ENCODE assay signal across 8 cellular contexts in genomic region chr19:1266116-1266817, GRCh38. TPM values are rescaled to one million over a fixed set of nuclear protein-coding genes. Genes with fewer than 3 reads are reported as not detected.
DNase-seq lines count a peak whose midpoint lies in the region; ATAC-seq and TF ChIP-seq lines count a peak whose summit lies in the region.

No MANE protein-coding gene starts in this region.

- DNase-seq in NCI-H2029 (lab: John Stamatoyannopoulos, UW): peak; percentile 64
- no peak for DNase-seq in NCI-H2029 treated with DMSO at 0.1 percent for 48 hours (lab: John Stamatoyannopoulos, UW)
- DNase-seq in NCI-H446 treated with DMSO at 0.1 percent for 48 hours (lab: John Stamatoyannopoulos, UW): peak; percentile 40
- DNase-seq in activated CD4-positive, alpha-beta T cell treated with anti-CD3 and anti-CD28 coated beads, Interleukin-2, amount 50 U/mL, for 1 hour: peak; percentile 76
- peak; percentile 93 for DNase-seq in lower lobe of right lung
- DNase-seq in stimulated activated CD4-positive, alpha-beta T cell treated with anti-CD3 and anti-CD28 coated beads, TNF-alpha, amount 100 ng/mL, for 4 hours (ENCODE audit: low read depth in 3 of 3): peak in 2 of 3 experiments; percentile 73 to 76

- H3K4me3 ChIP-seq in duodenal mucosa (ENCODE audit: low read depth in 1 of 2, low read length in 2 of 2): peak overlapping the region; percentile 65 to 68
- peak overlapping the region; percentile 68 for H3K4me3 ChIP-seq in lower lobe of right lung

- no peaks in the 10 kb centered on the region for H3K27me3 ChIP-seq in duodenal mucosa (ENCODE audit: control insufficient read depth in 1 of 2, insufficient read depth in 2 of 2, low read length in 2 of 2)
- H3K27me3 ChIP-seq in lower lobe of right lung (ENCODE audit: low read depth): no peaks in the 10 kb centered on the region

- TF ChIP-seq CTCF in lower lobe of right lung (IDR thresholded peaks at IDR 0.05): no peak

- intact Hi-C loops in lower lobe of right lung (cut with DNase I): no loop called here

- H3K9ac ChIP-seq in duodenal mucosa (ENCODE audit: low read depth in 1 of 2, low read length in 2 of 2): peak overlapping the region; percentile 54 to 56

- ATAC-seq in HG03025 (IDR thresholded peaks at IDR 0.05; ENCODE audit: low FRiP score, unreplicated experiment) (peak; percentile 35), lower lobe of right lung (peak; percentile 63 to 72)

- H3K4me1 ChIP-seq in duodenal mucosa (ENCODE audit: control insufficient read depth in 1 of 2, insufficient read depth in 2 of 2, low read length in 2 of 2): peaks cover 59 to 76% of the 10 kb centered on the region in 2 donors
- peaks cover 76% of the 10 kb centered on the region for H3K4me1 ChIP-seq in lower lobe of right lung

- peak overlapping the region; percentile 87 for H3K27ac ChIP-seq in duodenal mucosa (ENCODE audit: low read depth, low read length)
- peak overlapping the region; percentile 88 for H3K27ac ChIP-seq in lower lobe of right lung

- peaks cover 4 to 7% of the 10 kb centered on the region in 2 donors for H3K36me3 ChIP-seq in duodenal mucosa (ENCODE audit: control insufficient read depth in 1 of 2, insufficient read depth in 2 of 2, low read length in 2 of 2)
- peaks cover 10% of the 10 kb centered on the region for H3K36me3 ChIP-seq in lower lobe of right lung

- no peaks in the 10 kb centered on the region for H3K9me3 ChIP-seq in duodenal mucosa (ENCODE audit: control insufficient read depth in 1 of 2, low read length in 2 of 2)
- no peaks in the 10 kb centered on the region for H3K9me3 ChIP-seq in lower lobe of right lung

RNA-seq across cellular contexts. Expression of gene CIRBP, which starts 2.9 kb away (rescaled TPM):
- 352 TPM for total RNA-seq in lower lobe of right lung

RNA-seq across cellular contexts. Expression of gene FAM174C, which starts 9.1 kb away (rescaled TPM):
- 43.5 TPM for total RNA-seq in lower lobe of right lung

RNA-seq across cellular contexts. Expression of gene MIDN, which starts 17.9 kb away (rescaled TPM):
- 76.3 TPM for total RNA-seq in lower lobe of right lung

RNA-seq across cellular contexts. Expression of gene EFNA2, which starts 19.4 kb away (rescaled TPM):
- total RNA-seq in lower lobe of right lung: not detected

RNA-seq across cellular contexts. Expression of gene ATP5F1D, which starts 24.7 kb away (rescaled TPM):
- total RNA-seq in lower lobe of right lung: 116 TPM
